In the genomic region with DNA sequence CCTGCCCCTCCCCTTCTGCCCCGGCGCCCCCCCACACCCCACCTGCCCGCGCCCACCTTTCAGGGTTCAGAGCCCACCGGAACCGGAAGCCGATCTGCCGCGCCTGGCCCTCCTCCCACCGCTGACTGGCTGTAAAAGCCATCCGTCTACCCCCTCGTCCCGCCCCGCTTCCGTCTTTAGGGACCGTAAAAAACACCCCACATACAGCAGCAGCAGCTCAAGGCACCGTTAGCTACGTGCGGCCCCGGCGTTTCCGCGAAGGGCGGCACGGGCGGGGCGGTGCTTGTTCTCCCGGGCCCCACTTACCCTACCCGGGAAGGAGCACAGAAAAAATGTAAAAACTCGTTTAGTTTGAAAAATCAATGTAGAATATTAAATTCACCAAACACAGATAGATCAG, we compare ENCODE assay signal across 8 cellular contexts. TPM values are rescaled to one million over a fixed set of nuclear protein-coding genes. Genes with fewer than 3 reads are reported as not detected.
A peak's percentile ranks its signal among the peaks of the same experiment; 100 is the strongest.
DNase-seq lines count a peak whose midpoint lies in the region; ATAC-seq and TF ChIP-seq lines count a peak whose summit lies in the region.

A gene (minus strand): TSS at position 96 of the 400 bp plus-strand sequence. CDS start 320 bp downstream, outside the sequence.

- no peak within 1 kb of the TSS for H2BK15ac ChIP-seq in IMR-90 (ENCODE audit: low read depth, low read length)

- no peaks in the 10 kb centered on the region for H3K9me2 ChIP-seq in OCI-LY7 (ENCODE audit: insufficient read depth, low read length)

- H3K79me1 ChIP-seq in IMR-90 (ENCODE audit: low read depth in 1 of 2, low read length in 2 of 2): peaks cover 4 to 11% of the 10 kb centered on the region in 2 experiments; a peak in 2 of 4 replicates

- no peak within 1 kb of the TSS for H2BK20ac ChIP-seq in IMR-90 (ENCODE audit: low read depth, low read length)

- intact Hi-C loops in IMR-90 (cut with micrococcal nuclease): no loop called here
- intact Hi-C loops in OCI-LY7 (cut with micrococcal nuclease; ENCODE audit: unreplicated experiment): no loop called here

- ATAC-seq in GM21447 (IDR thresholded peaks at IDR 0.05; ENCODE audit: unreplicated experiment) (peak; percentile 91), IMR-90 (ENCODE audit: low read depth) (peak; percentile 98)

- no peak within 1 kb of the TSS for H2AK5ac ChIP-seq in IMR-90 (ENCODE audit: low read depth, low read length)

- H3K27ac ChIP-seq in IMR-90 (ENCODE audit: insufficient read depth, low read length): peak within 1 kb of the TSS; percentile 31; the same call in 1 of the 2 replicates
- peak within 1 kb of the TSS; percentile 52 for H3K27ac ChIP-seq in OCI-LY7 (ENCODE audit: low read depth, low read length, poor library complexity, severe bottlenecking)

- H4K20me1 ChIP-seq in IMR-90 (ENCODE audit: insufficient read depth, low read length) (no peaks in the 10 kb centered on the region), OCI-LY7 (ENCODE audit: insufficient read depth, low read length) (no peaks in the 10 kb centered on the region)

- peaks cover 7% of the 10 kb centered on the region; the same call in 1 of the 2 replicates for H3K4me1 ChIP-seq in IMR-90 (ENCODE audit: control insufficient read depth, insufficient read depth, low read length)
- peaks cover 12% of the 10 kb centered on the region for H3K4me1 ChIP-seq in OCI-LY7 (ENCODE audit: insufficient read depth, low read length, poor library complexity, severe bottlenecking)

- WGBS in IMR-90 (ENCODE audit: extremely low coverage in 2 of 2, insufficient read length in 1 of 2), 2 experiments: 0% methylated on average over 1 of the region's 30 CpGs; no CpG with 5 or more reads in 1 of the 2 experiments

- TF ChIP-seq POLR2A in IMR-90 (IDR thresholded peaks at IDR 0.05; ENCODE audit: low read depth, low read length): no peak

- H3K27me3 ChIP-seq in IMR-90 (ENCODE audit: control insufficient read depth, insufficient read depth, low read length): no peaks in the 10 kb centered on the region

- DNase-seq in COR-L47 (lab: John Stamatoyannopoulos, UW): peak; percentile 89
- peak; percentile 95 for DNase-seq in IMR-90
- peak; percentile 96 for DNase-seq in OCI-LY7 (ENCODE audit: low spot score)
- peak; percentile 95 for DNase-seq in activated CD8-positive, alpha-beta memory T cell treated with anti-CD3 and anti-CD28 coated beads, Interleukin-2, amount 50 U/mL, for 48 hours
- DNase-seq in endothelial cell (ENCODE audit: low spot score): peak; percentile 90
- DNase-seq in midbrain (lab: John Stamatoyannopoulos, UW): peak; percentile 95
- peak; percentile 87 to 88 for DNase-seq in stimulated activated CD8-positive, alpha-beta memory T cell treated with anti-CD3 and anti-CD28 coated beads, Interleukin-15, amount 100 ng/mL, for 48 hours (ENCODE audit: low read depth in 2 of 2)

- no peak within 1 kb of the TSS for H2BK120ac ChIP-seq in IMR-90 (ENCODE audit: low read depth, low read length)

- no peak within 1 kb of the TSS for H4K5ac ChIP-seq in IMR-90 (ENCODE audit: low read depth, low read length)

- BruUV-seq in IMR-90 (replicated peaks; lab: Mats Ljungman, UMichigan): no TSS peak
- no TSS peak for BruUV-seq in OCI-LY7 (replicated peaks; lab: Mats Ljungman, UMichigan)

- H3K9ac ChIP-seq in IMR-90 (ENCODE audit: low read depth, low read length): 0 out of 2 replicates have a peak within 1 kb of the TSS, but pooled peaks have one; percentile 16

- H3K56ac ChIP-seq in IMR-90 (ENCODE audit: extremely low read depth, insufficient read depth, low read length): no peak within 1 kb of the TSS

- no peak for TF ChIP-seq RAD21 in IMR-90 (IDR thresholded peaks at IDR 0.05; ENCODE audit: low read length)

- H3K36me3 Mint-ChIP-seq in endothelial cell (ENCODE audit: low read depth, unreplicated experiment): peaks cover 16% of the 10 kb centered on the region

- H3K9me3 ChIP-seq in IMR-90 (ENCODE audit: control insufficient read depth, insufficient read depth, low read length): no peaks in the 10 kb centered on the region
- no peaks in the 10 kb centered on the region for H3K9me3 ChIP-seq in OCI-LY7 (ENCODE audit: low read length)

- peak within 1 kb of the TSS in 1 of 2 experiments; percentile 60; a peak in 1 of 4 replicates for H4K8ac ChIP-seq in IMR-90 (ENCODE audit: low read depth in 2 of 2, low read length in 2 of 2)

- in situ Hi-C loops in IMR-90 (cut with MboI; ENCODE audit: low sequenced_read_pairs): no loop called here

- POLR2A ChIA-PET in IMR-90 (lab: Charles Lee; ENCODE audit: unreplicated experiment) (no interaction called here), OCI-LY7 (lab: Charles Lee) (interaction anchor here (0.5 to 1.4 kb wide), 6 partner anchors 12 to 1454 kb away, joined by 3 to 10 read pairs (median 4); a partner anchor contains a TSS)

- H3K4me2 ChIP-seq in IMR-90 (ENCODE audit: low read depth, low read length) (peak within 1 kb of the TSS; percentile 70), OCI-LY7 (ENCODE audit: low read length) (peak within 1 kb of the TSS; percentile 56)

- no peaks in the 10 kb centered on the region for H3K9me1 ChIP-seq in IMR-90 (ENCODE audit: insufficient read depth, low read length)

- H3K4me3 ChIP-seq in IMR-90 (ENCODE audit: insufficient read depth, low read depth, low read length) (peak within 1 kb of the TSS; percentile 20; the same call in 1 of the 2 replicates), OCI-LY7 (ENCODE audit: low read depth, low read length, poor library complexity, severe bottlenecking) (peak within 1 kb of the TSS; percentile 51)

- H3K14ac ChIP-seq in IMR-90 (replicated peaks; ENCODE audit: low read depth, low read length): no peak within 1 kb of the TSS

- peak within 1 kb of the TSS; percentile 10; the same call in 1 of the 2 replicates for H3K4ac ChIP-seq in IMR-90 (ENCODE audit: low read depth, low read length)

- dilution Hi-C loops in IMR-90 (cut with HindIII; ENCODE audit: low sequenced_read_pairs, unreplicated experiment): no loop called here

- H2AK9ac ChIP-seq in IMR-90 (replicated peaks; ENCODE audit: low read depth, low read length, poor library complexity): peak within 1 kb of the TSS; percentile 42

- no peak for TF ChIP-seq CTCF in IMR-90 (conservative IDR thresholded peaks at IDR 0.05; ENCODE audit: low read depth, low read length)
- TF ChIP-seq CTCF in OCI-LY7 (conservative IDR thresholded peaks at IDR 0.05; ENCODE audit: low read length): no peak
- TF ChIP-seq CTCF in endothelial cell (IDR thresholded peaks at IDR 0.05; ENCODE audit: unreplicated experiment): no peak

- H3K18ac ChIP-seq in IMR-90 (ENCODE audit: low read depth, low read length): no peak within 1 kb of the TSS

- H3K36me3 ChIP-seq in IMR-90 (ENCODE audit: control insufficient read depth, insufficient read depth, low read length): peaks cover 70% of the 10 kb centered on the region
- peaks cover 56% of the 10 kb centered on the region for H3K36me3 ChIP-seq in OCI-LY7 (ENCODE audit: insufficient read depth, low read length)

- H3K79me2 ChIP-seq in OCI-LY7 (ENCODE audit: insufficient read depth, low read depth, low read length): no peaks in the 10 kb centered on the region

- no peaks in the 10 kb centered on the region for H3K9me3 Mint-ChIP-seq in endothelial cell (ENCODE audit: unreplicated experiment)

- peaks cover 2% of the 10 kb centered on the region for H3K4me1 Mint-ChIP-seq in endothelial cell (ENCODE audit: unreplicated experiment)

- peaks cover 10% of the 10 kb centered on the region for H3K27me3 Mint-ChIP-seq in endothelial cell (ENCODE audit: unreplicated experiment)

- H4K91ac ChIP-seq in IMR-90 (ENCODE audit: insufficient read depth, low read depth, low read length): peak within 1 kb of the TSS; percentile 6; the same call in 1 of the 2 replicates

- H3K27ac Mint-ChIP-seq in endothelial cell (ENCODE audit: unreplicated experiment): peak within 1 kb of the TSS; percentile 76

- CTCF ChIA-PET in IMR-90 (lab: Yijun Ruan, JAX) (interaction anchor here (1.2 kb wide), 1 partner anchor 8 kb away, joined by 4 read pairs; no protein-coding TSS in a partner anchor), OCI-LY7 (lab: Charles Lee; ENCODE audit: unreplicated experiment) (interaction anchor here (0.6 kb wide), 1 partner anchor 1237 kb away, joined by 4 read pairs; no protein-coding TSS in a partner anchor)

- peak within 1 kb of the TSS; percentile 19 for H2BK5ac ChIP-seq in IMR-90 (ENCODE audit: low read depth, low read length, poor library complexity, severe bottlenecking)

- peak within 1 kb of the TSS; percentile 93 for H3K4me3 Mint-ChIP-seq in endothelial cell (ENCODE audit: unreplicated experiment)

- H3K23ac ChIP-seq in IMR-90 (ENCODE audit: low read depth, low read length): 0 out of 2 replicates have a peak within 1 kb of the TSS, but pooled peaks have one; percentile 80

- H2AFZ ChIP-seq in IMR-90 (replicated peaks; ENCODE audit: low read length, poor library complexity): peak within 1 kb of the TSS; percentile 65
- H2AFZ ChIP-seq in OCI-LY7 (ENCODE audit: low read length): peak within 1 kb of the TSS; percentile 32; the same call in 1 of the 2 replicates

TF ChIP-seq in IMR-90, 13 proteins besides CTCF, POLR2A, EP300 and RAD21:
- no peak for TF ChIP-seq RCOR1 (IDR thresholded peaks at IDR 0.05; ENCODE audit: insufficient replicate concordance, low read length)
- peak; percentile 73; the same call in 1 of the 2 replicates for TF ChIP-seq MAZ (IDR thresholded peaks at IDR 0.05; ENCODE audit: borderline replicate concordance, low read depth, low read length)
- peak; percentile 96 for TF ChIP-seq BHLHE40 (IDR thresholded peaks at IDR 0.05; ENCODE audit: low read depth, low read length)
- TF ChIP-seq MAFK (IDR thresholded peaks at IDR 0.05; ENCODE audit: low read depth, low read length): no peak
- TF ChIP-seq FOS (IDR thresholded peaks at IDR 0.05; ENCODE audit: low read depth, low read length): peak; percentile 34; the same call in 1 of the 2 replicates
- TF ChIP-seq, protein P1, sequence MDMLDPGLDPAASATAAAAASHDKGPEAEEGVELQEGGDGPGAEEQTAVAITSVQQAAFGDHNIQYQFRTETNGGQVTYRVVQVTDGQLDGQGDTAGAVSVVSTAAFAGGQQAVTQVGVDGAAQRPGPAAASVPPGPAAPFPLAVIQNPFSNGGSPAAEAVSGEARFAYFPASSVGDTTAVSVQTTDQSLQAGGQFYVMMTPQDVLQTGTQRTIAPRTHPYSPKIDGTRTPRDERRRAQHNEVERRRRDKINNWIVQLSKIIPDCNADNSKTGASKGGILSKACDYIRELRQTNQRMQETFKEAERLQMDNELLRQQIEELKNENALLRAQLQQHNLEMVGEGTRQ (IDR thresholded peaks at IDR 0.05; ENCODE audit: low read depth, low read length): peak; percentile 16; the same call in 1 of the 2 replicates
TF ChIP-seq in IMR-90: peak in this region for 4.

RNA-seq across cellular contexts. Expression of the gene that starts here (rescaled TPM):
- total RNA-seq in IMR-90 (2012; rRNA removed) (104 and 106 TPM in 2 replicates), OCI-LY7 (2022) (78.1 and 84.6 TPM in 2 replicates), endothelial cell (ENCODE audit: unreplicated experiment) (70.8 TPM)
- 181 and 255 TPM in 2 replicates for polyA plus RNA-seq in IMR-90 (2012; rRNA removed)
- polyA plus RNA-seq in IMR-90 (2012; cell fraction: cytosol; rRNA removed): 224 and 350 TPM in 2 replicates
- 81.5 and 129 TPM in 2 replicates for polyA plus RNA-seq in IMR-90 (2012; cell fraction: nucleus; rRNA removed; ENCODE audit: low replicate concordance)
- total RNA-seq in OCI-LY7 (2014; rRNA removed; shearing (Covaris generic)): 113 and 134 TPM in 2 replicates

Comparison
In these comparisons a context has a peak if more than half of its experiments do, and no peak if none do; other contexts are left out.
1. Peak in every context shown above with its lines: DNase-seq, ATAC-seq, H3K4me3 ChIP-seq and H3K27ac ChIP-seq.